Comparison of ENCODE assay signal across 32 cellular contexts in genomic region chr10:117640406-117640805, GRCh38.
"Had no signal": no experiment of that assay in that cellular context is flagged by ENCODE, and none has a peak within 500 bp of the region (broad histone marks: within the 10 kb centered on the region; RNA-seq: fewer than 3 reads in every experiment).

No MANE protein-coding gene starts in this region.

- H3K36me3 ChIP-seq: adrenal gland, ascending aorta, brain microvascular endothelial cell, breast epithelium, cardiac muscle cell had no signal

- ATAC-seq: activated naive CD4-positive, alpha-beta T cell treated with anti-CD3 and anti-CD28 coated beads, Interleukin-2, amount 50 U/mL, for 72 hours; activated naive CD8-positive, alpha-beta T cell treated with anti-CD3 and anti-CD28 coated beads, Interleukin-2, amount 50 U/mL, for 24 hours; activated T-cell treated with anti-CD3 and anti-CD28 coated beads, Interleukin-2, amount 50 U/mL, for 4 hours; activated T-cell treated with anti-CD3 and anti-CD28 coated beads, Interleukin-2, amount 50 U/mL, for 72 hours; activated T-helper 17 cell treated with anti-CD3 and anti-CD28 coated beads, Interleukin-2, amount 50 U/mL, for 72 hours; body of pancreas had no signal

- H3K27ac ChIP-seq: adrenal gland, ascending aorta, body of pancreas, brain microvascular endothelial cell, breast epithelium, cardiac muscle cell had no signal

- FAIRE-seq: bronchial epithelial cell, colon had no signal

- H3K4me1 ChIP-seq: adrenal gland, ascending aorta, body of pancreas, breast epithelium had no signal

- H3K27me3 ChIP-seq: ascending aorta, body of pancreas, brain microvascular endothelial cell, breast epithelium had no signal

- H3K9me3 ChIP-seq: adrenal gland, ascending aorta, body of pancreas, breast epithelium had no signal

- H3K4me3 ChIP-seq: adrenal gland, ascending aorta, body of pancreas, breast epithelium, cardiac muscle cell had no signal

- DNase-seq: activated effector memory CD4-positive, alpha-beta T cell treated with anti-CD3 and anti-CD28 coated beads, Interleukin-2, amount 50 U/mL, for 16 hours; activated effector memory CD4-positive, alpha-beta T cell treated with Interleukin-2 at 50 U/mL for 16 hours; activated gamma-delta T cell; activated gamma-delta T cell treated with Interleukin-2 at 50 U/mL for 16 hours; activated naive CD4-positive, alpha-beta T cell; activated naive CD4-positive, alpha-beta T cell treated with anti-CD3 and anti-CD28 coated beads for 36 hours; activated naive CD4-positive, alpha-beta T cell treated with anti-CD3 and anti-CD28 coated beads, Interleukin-2, amount 10 ng/mL, durations not matched to agents 7 days and 5 days; activated naive CD4-positive, alpha-beta T cell treated with anti-CD3 and anti-CD28 coated beads, Interleukin-2, amount 50 U/mL, for 16 hours; activated naive CD4-positive, alpha-beta T cell treated with Interleukin-2 at 50 U/mL for 16 hours; activated naive CD8-positive, alpha-beta T cell treated with anti-CD3 and anti-CD28 coated beads for 36 hours; activated naive CD8-positive, alpha-beta T cell treated with anti-CD3 and anti-CD28 coated beads, Interleukin-2, amount 10 ng/mL, durations not matched to agents 7 days and 5 days; activated naive CD8-positive, alpha-beta T cell treated with anti-CD3 and anti-CD28 coated beads, Interleukin-2, amount 50 U/mL, for 24 hours; activated T-cell treated with anti-CD3 and anti-CD28 coated beads, Interleukin-2, amount 50 U/mL, for 4 hours; activated T-cell treated with anti-CD3 and anti-CD28 coated beads, Interleukin-2, amount 50 U/mL, for 48 hours; activated T-cell treated with anti-CD3 and anti-CD28 coated beads, Interleukin-2, amount 50 U/mL, for 72 hours; adrenal gland; amniotic stem cell; amygdala; anterior cingulate cortex; aorta; body of pancreas; brain microvascular endothelial cell; caudate nucleus; central memory CD4-positive, alpha-beta T cell; cerebellar nuclear complex had no signal
